ENCODE assay signal across 10 cellular contexts in the genomic region with DNA sequence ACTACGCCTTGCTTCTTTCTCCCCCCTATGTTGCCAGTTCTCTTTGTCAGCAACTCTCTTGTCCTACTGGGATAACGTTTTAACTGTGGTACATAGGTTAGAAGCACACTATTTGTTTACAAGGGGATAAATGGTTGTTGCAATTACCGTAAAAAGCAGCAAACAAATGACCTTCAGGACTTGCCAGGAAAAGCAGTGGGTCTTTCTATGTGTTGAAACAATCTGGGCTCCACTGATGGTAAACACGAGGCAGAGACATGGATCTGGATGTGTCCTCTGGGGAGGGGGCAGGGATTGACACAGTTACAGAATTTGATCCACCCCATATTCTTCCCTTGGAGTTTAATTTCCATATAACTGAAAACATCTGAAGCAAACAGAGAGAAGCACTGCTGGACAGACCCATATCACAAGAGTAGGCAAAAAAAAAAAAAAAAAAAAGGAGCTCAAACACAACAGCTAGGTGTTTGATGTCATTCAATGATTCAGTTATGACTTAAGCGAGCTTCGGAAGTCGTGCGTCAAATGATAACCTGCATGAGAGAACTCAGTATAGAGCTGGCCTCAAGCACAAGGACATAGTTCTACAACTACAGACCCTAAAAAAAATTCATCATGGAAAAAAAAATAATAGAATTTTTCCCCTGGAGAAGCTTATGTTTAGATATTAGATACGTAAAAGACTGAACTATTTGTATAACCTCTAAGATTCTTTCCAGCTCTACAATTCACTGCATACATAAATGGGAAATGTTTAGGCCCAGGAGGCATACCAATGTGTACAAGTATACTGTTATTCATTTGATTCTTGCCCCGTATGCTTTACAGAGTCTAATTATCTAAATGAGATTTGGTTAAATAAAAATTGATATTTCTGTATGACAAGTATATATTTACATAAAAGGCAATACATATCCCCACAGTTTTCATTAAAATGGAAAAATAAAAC.
A peak's percentile ranks its signal among the peaks of the same experiment; 100 is the strongest.
DNase-seq lines count a peak whose midpoint lies in the region; ATAC-seq, FAIRE-seq and TF ChIP-seq lines count a peak whose summit lies in the region.
"Had no signal": no experiment of that assay in that cellular context is flagged by ENCODE, and none has a peak within 500 bp of the region (broad histone marks: within the 10 kb centered on the region; RNA-seq: fewer than 3 reads in every experiment).

No MANE protein-coding gene starts in this region.

- ATAC-seq in HepG2 (no peak), HG03139 (IDR thresholded peaks at IDR 0.05; ENCODE audit: unreplicated experiment) (no peak)

- intact Hi-C loops in HepG2 (cut with micrococcal nuclease; ENCODE audit: unreplicated experiment) (loop anchor here (2.0 to 5.0 kb wide), 3 partner anchors 61 to 900 kb away; no protein-coding TSS in a partner anchor), transverse colon (cut with DNase I; ENCODE audit: low total_unique reads) (no loop called here), ascending aorta (cut with DNase I) (loop anchor here (2.0 to 10.0 kb wide), 4 partner anchors 61 to 665 kb away; no protein-coding TSS in a partner anchor)

- TF ChIP-seq POLR2A in HepG2 (IDR thresholded peaks at IDR 0.05; ENCODE audit: insufficient read depth in 1 of 2, low read depth in 2 of 2, low read length in 2 of 2), result no peak
- TF ChIP-seq POLR2A in transverse colon (IDR thresholded peaks at IDR 0.05), result no peak

- peak; percentile 61 for DNase-seq in astrocyte of the spinal cord (ENCODE audit: low read depth, low spot score)
- DNase-seq in HepG2 (ENCODE audit: low spot score), result no peak
- no peak for DNase-seq in transverse colon
- DNase-seq in ascending aorta (ENCODE audit: low spot score in 2 of 2), result no peak
- no peak for DNase-seq in putamen (ENCODE audit: low spot score)
- DNase-seq: activated CD4-positive, CD25-positive, alpha-beta regulatory T cell treated with anti-CD3 and anti-CD28 coated beads, Interleukin-2, amount 50 U/mL, for 72 hours; esophagus squamous epithelium had no signal

- H3K9me3 ChIP-seq in HEK293 (ENCODE audit: control insufficient read depth, insufficient read depth, low read depth, low read length), result no peaks in the 10 kb centered on the region
- H3K9me3 ChIP-seq in HepG2 (ENCODE audit: low read length), result no peaks in the 10 kb centered on the region
- H3K9me3 ChIP-seq in skeletal muscle satellite cell (replicated peaks; ENCODE audit: low read length), result no peaks in the 10 kb centered on the region
- peaks cover 0 to 5% of the 10 kb centered on the region in 2 donors for H3K9me3 ChIP-seq in transverse colon
- no peaks in the 10 kb centered on the region for H3K9me3 ChIP-seq in ascending aorta
- H3K9me3 ChIP-seq: esophagus squamous epithelium had no signal

- H3K79me2 ChIP-seq in HepG2 (ENCODE audit: insufficient read depth, low read length), result no peaks in the 10 kb centered on the region

- H3K4me2 ChIP-seq in HepG2 (ENCODE audit: low read depth, low read length), result no peak overlapping the region
- H3K4me2 ChIP-seq in skeletal muscle satellite cell (ENCODE audit: low read length), result no peak overlapping the region

- TF ChIP-seq CTCF in HEK293 (tag by site-specific recombination; IDR thresholded peaks at IDR 0.05), result no peak
- no peak for TF ChIP-seq CTCF in astrocyte of the spinal cord (IDR thresholded peaks at IDR 0.05; ENCODE audit: low read depth, low read length)
- no peak for TF ChIP-seq CTCF in HepG2 (CRISPR knock-in tag; IDR thresholded peaks at IDR 0.05)
- no peak for TF ChIP-seq CTCF in transverse colon (IDR thresholded peaks at IDR 0.05)
- no peak for TF ChIP-seq CTCF in ascending aorta (IDR thresholded peaks at IDR 0.05)

- H2AFZ ChIP-seq in HepG2 (ENCODE audit: low read length), result no peak overlapping the region

- H3K4me3 ChIP-seq in HEK293 (ENCODE audit: low read depth, low read length) (no peak overlapping the region), astrocyte of the spinal cord (ENCODE audit: low read depth, low read length) (no peak overlapping the region), HepG2 (replicated peaks in 1 of 3; ENCODE audit: insufficient read depth in 1 of 3, low read depth in 2 of 3, low read length in 3 of 3) (no peak overlapping the region), skeletal muscle satellite cell (ENCODE audit: low read length) (no peak overlapping the region), transverse colon (no peak overlapping the region), ascending aorta (no peak overlapping the region)
- H3K4me3 ChIP-seq: esophagus squamous epithelium had no signal

- no peaks in the 10 kb centered on the region; the same call in 1 of the 2 replicates for H3K4me1 ChIP-seq in HEK293 (ENCODE audit: control insufficient read depth, insufficient read depth, low read length)
- H3K4me1 ChIP-seq in HepG2 (ENCODE audit: insufficient read depth, low read length), result no peaks in the 10 kb centered on the region
- peaks cover 42% of the 10 kb centered on the region for H3K4me1 ChIP-seq in skeletal muscle satellite cell (ENCODE audit: control insufficient read depth, insufficient read depth, low read length)
- H3K4me1 ChIP-seq in transverse colon, result peaks cover 0 to 10% (median 1%) of the 10 kb centered on the region in 4 donors
- H3K4me1 ChIP-seq in ascending aorta, result peaks cover 0 to 2% of the 10 kb centered on the region in 2 donors

- CTCF ChIA-PET in HEK293 (lab: Yijun Ruan, JAX), result interaction anchor here (0.5 to 7.1 kb wide), 41 partner anchors 10 to 711 kb away, joined by 3 to 55 read pairs (median 4); no protein-coding TSS in a partner anchor
- CTCF ChIA-PET in HepG2 (lab: Yijun Ruan, JAX; ENCODE audit: low intra/inter-chr PET ratio, low total read pairs), result interaction anchor here (1.1 to 3.1 kb wide), 7 partner anchors 118 to 710 kb away, joined by 3 to 65 read pairs (median 18); no protein-coding TSS in a partner anchor

- no peaks in the 10 kb centered on the region for H4K20me1 ChIP-seq in HepG2 (ENCODE audit: insufficient read depth, low read length)

- H3K9ac ChIP-seq in HepG2 (ENCODE audit: insufficient read depth, low read depth, low read length) (no peak overlapping the region), skeletal muscle satellite cell (ENCODE audit: low read depth, low read length) (peak overlapping the region; percentile 66)

- 31% methylated on average over 10 of the region's 10 CpGs for WGBS in HepG2 (ENCODE audit: low lambda C conversion rate)
- 79 to 82% methylated on average over 9 to 10 of the region's 10 CpGs for WGBS in transverse colon (ENCODE audit: low coverage in 1 of 2), 2 donors

- POLR2A ChIA-PET in HEK293 (lab: Yijun Ruan, JAX), result interaction anchor here (0.6 to 1.2 kb wide), 3 partner anchors 544 to 648 kb away, joined by 3 to 6 read pairs (median 3); no protein-coding TSS in a partner anchor
- POLR2A ChIA-PET in HepG2 (lab: Yijun Ruan, JAX), result interaction anchor here (0.7 kb wide), 1 partner anchor 649 kb away, joined by 3 read pairs; no protein-coding TSS in a partner anchor

- H3K27ac ChIP-seq in HEK293 (ENCODE audit: extremely low read depth, low read depth, low read length) (no peak overlapping the region), HepG2 (ENCODE audit: extremely low read length, insufficient read depth, low read length) (no peak overlapping the region), transverse colon (no peak overlapping the region), ascending aorta (no peak overlapping the region)
- H3K27ac ChIP-seq: esophagus squamous epithelium had no signal

- H3K27me3 ChIP-seq in HepG2 (ENCODE audit: control insufficient read depth in 1 of 2, insufficient read depth in 2 of 2, low read length in 2 of 2) (peaks cover 2 to 10% of the 10 kb centered on the region in 2 experiments; a peak in 2 of 5 replicates), skeletal muscle satellite cell (ENCODE audit: control insufficient read depth, insufficient read depth, low read length) (no peaks in the 10 kb centered on the region), transverse colon (no peaks in the 10 kb centered on the region), ascending aorta (no peaks in the 10 kb centered on the region)
- H3K27me3 ChIP-seq: esophagus squamous epithelium had no signal

- H3K36me3 ChIP-seq in HEK293 (ENCODE audit: control insufficient read depth in 2 of 2, insufficient read depth in 1 of 2, low read length in 2 of 2) (no peaks in the 10 kb centered on the region), HepG2 (replicated peaks in 1 of 2; ENCODE audit: control insufficient read depth in 1 of 2, insufficient read depth in 2 of 2, low read length in 2 of 2) (no peaks in the 10 kb centered on the region), skeletal muscle satellite cell (ENCODE audit: insufficient read depth, low read length) (no peaks in the 10 kb centered on the region), transverse colon (no peaks in the 10 kb centered on the region), ascending aorta (no peaks in the 10 kb centered on the region)
- H3K36me3 ChIP-seq: esophagus squamous epithelium had no signal

- no peak for TF ChIP-seq RAD21 in HepG2 (CRISPR knock-in tag; IDR thresholded peaks at IDR 0.05)

- TF ChIP-seq EP300 in HepG2 (IDR thresholded peaks at IDR 0.05; ENCODE audit: low read depth in 2 of 2, low read length in 2 of 2) (no peak), HepG2 (CRISPR knock-in tag; IDR thresholded peaks at IDR 0.05; ENCODE audit: borderline replicate concordance) (no peak), transverse colon (IDR thresholded peaks at IDR 0.05; ENCODE audit: low read depth) (no peak)

- no TSS peak for BruUV-seq in HepG2 (replicated peaks; lab: Mats Ljungman, UMichigan)

- in situ Hi-C loops in astrocyte of the spinal cord (cut with HindIII; ENCODE audit: low sequenced_read_pairs), result loop anchor here (5.0 to 10.0 kb wide), 2 partner anchors 460 to 657 kb away; no protein-coding TSS in a partner anchor
- in situ Hi-C loops in HepG2 (cut with HindIII; ENCODE audit: extremely low pct_ligation_motif_present, low pct_unique_long_range_greater_than_20kb), result loop anchor here (5.0 to 10.0 kb wide), 2 partner anchors 665 to 697 kb away; no protein-coding TSS in a partner anchor
- in situ Hi-C loops in transverse colon (cut with MboI; ENCODE audit: low pct_ligation_motif_present in 1 of 4, low pct_unique_long_range_greater_than_20kb in 1 of 4, low sequenced_read_pairs in 3 of 4), result loop anchor here in 2 of 4 donors (10.0 kb wide), 2 partner anchors 647 to 667 kb away; no protein-coding TSS in a partner anchor

- FAIRE-seq in HepG2 (lab: Jason Lieb, UNC), result no peak

TF ChIP-seq in HepG2, 621 proteins besides CTCF, POLR2A, EP300 and RAD21:
- no peak for TF ChIP-seq CBX5 (CRISPR knock-in tag; IDR thresholded peaks at IDR 0.05; ENCODE audit: borderline replicate concordance)
- peak; percentile 23; the same call in 1 of the 2 replicates for TF ChIP-seq NCOA2 (CRISPR knock-in tag; IDR thresholded peaks at IDR 0.05)
TF ChIP-seq in HepG2: peak in this region for 1.
